Comparison of ENCODE assay signal across 2 cellular contexts in the genomic region with DNA sequence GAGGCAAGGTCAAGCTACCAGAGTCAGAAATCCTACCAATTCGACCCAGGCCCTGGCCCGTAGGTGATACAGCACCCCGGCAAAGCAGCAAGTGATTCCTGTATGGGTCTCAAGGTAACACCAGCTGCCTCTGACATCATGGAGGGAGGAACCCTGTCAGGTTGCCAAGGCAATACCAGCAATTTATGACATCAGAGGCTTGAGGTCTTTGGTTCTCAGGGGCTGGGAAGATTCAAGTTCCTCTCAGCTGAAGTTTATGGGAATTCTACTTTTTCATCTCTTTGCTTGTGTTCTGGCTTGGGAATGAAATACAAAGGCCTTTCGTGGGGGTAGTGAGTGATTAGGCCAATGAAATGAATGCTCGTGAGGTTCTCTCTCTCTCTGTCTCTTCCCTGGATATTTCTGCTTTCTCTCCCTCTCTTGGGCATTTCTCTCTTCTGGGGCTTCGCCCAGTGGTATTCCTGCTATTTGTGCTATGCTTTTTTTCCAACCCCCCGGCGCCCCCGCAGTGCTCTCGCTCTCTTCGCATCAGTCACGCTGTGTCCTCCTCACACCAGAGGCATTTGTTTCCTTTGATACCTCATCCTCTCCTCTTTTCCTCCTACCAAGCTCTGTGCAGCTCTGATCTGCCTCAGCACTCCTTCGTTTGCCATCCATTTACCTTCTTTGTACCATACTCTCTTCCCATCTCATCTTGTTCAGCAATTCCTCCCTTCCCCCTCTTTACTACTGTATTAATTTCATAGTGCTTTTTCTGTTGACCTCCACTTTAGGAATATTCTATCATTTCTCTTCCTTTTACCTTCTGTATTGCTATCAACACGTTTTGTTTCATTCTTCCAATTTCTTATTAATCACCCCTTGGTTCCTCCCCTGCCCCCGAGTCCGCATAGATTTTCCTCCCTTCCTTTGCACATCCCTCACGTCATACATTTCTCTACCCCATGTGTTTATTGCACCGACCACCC.
A peak's percentile ranks its signal among the peaks of the same experiment; 100 is the strongest.
TF ChIP-seq lines count a peak whose summit lies in the region.

No MANE protein-coding gene starts in this region.

TF ChIP-seq in GM23338, 12 proteins besides CTCF, POLR2A, EP300 and RAD21:
- TF ChIP-seq, protein P1, sequence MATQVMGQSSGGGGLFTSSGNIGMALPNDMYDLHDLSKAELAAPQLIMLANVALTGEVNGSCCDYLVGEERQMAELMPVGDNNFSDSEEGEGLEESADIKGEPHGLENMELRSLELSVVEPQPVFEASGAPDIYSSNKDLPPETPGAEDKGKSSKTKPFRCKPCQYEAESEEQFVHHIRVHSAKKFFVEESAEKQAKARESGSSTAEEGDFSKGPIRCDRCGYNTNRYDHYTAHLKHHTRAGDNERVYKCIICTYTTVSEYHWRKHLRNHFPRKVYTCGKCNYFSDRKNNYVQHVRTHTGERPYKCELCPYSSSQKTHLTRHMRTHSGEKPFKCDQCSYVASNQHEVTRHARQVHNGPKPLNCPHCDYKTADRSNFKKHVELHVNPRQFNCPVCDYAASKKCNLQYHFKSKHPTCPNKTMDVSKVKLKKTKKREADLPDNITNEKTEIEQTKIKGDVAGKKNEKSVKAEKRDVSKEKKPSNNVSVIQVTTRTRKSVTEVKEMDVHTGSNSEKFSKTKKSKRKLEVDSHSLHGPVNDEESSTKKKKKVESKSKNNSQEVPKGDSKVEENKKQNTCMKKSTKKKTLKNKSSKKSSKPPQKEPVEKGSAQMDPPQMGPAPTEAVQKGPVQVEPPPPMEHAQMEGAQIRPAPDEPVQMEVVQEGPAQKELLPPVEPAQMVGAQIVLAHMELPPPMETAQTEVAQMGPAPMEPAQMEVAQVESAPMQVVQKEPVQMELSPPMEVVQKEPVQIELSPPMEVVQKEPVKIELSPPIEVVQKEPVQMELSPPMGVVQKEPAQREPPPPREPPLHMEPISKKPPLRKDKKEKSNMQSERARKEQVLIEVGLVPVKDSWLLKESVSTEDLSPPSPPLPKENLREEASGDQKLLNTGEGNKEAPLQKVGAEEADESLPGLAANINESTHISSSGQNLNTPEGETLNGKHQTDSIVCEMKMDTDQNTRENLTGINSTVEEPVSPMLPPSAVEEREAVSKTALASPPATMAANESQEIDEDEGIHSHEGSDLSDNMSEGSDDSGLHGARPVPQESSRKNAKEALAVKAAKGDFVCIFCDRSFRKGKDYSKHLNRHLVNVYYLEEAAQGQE (IDR thresholded peaks at IDR 0.05; ENCODE audit: unreplicated experiment), result no peak
- TF ChIP-seq EZH2phosphoT487 (IDR thresholded peaks at IDR 0.05; ENCODE audit: unreplicated experiment) (no peak), JUNB (IDR thresholded peaks at IDR 0.05; ENCODE audit: unreplicated experiment) (no peak), ZNF331 (CRISPR knock-in tag; IDR thresholded peaks at IDR 0.05; ENCODE audit: low read depth) (no peak), POLR2AphosphoS5 (IDR thresholded peaks at IDR 0.05; ENCODE audit: low read depth) (peak; percentile 16; the same call in 1 of the 2 replicates), CREB1 (CRISPR knock-in tag; IDR thresholded peaks at IDR 0.05; ENCODE audit: low read depth) (peak; percentile 77), NANOG (IDR thresholded peaks at IDR 0.05; ENCODE audit: borderline replicate concordance) (no peak), STAT1 (IDR thresholded peaks at IDR 0.05; ENCODE audit: unreplicated experiment) (no peak)
- TF ChIP-seq, protein P2, sequence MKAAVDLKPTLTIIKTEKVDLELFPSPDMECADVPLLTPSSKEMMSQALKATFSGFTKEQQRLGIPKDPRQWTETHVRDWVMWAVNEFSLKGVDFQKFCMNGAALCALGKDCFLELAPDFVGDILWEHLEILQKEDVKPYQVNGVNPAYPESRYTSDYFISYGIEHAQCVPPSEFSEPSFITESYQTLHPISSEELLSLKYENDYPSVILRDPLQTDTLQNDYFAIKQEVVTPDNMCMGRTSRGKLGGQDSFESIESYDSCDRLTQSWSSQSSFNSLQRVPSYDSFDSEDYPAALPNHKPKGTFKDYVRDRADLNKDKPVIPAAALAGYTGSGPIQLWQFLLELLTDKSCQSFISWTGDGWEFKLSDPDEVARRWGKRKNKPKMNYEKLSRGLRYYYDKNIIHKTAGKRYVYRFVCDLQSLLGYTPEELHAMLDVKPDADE (IDR thresholded peaks at IDR 0.05), result no peak

TF ChIP-seq in WTC11, 78 proteins besides CTCF, POLR2A, EP300 and RAD21 (continued from another document):
- TF ChIP-seq, protein P3, sequence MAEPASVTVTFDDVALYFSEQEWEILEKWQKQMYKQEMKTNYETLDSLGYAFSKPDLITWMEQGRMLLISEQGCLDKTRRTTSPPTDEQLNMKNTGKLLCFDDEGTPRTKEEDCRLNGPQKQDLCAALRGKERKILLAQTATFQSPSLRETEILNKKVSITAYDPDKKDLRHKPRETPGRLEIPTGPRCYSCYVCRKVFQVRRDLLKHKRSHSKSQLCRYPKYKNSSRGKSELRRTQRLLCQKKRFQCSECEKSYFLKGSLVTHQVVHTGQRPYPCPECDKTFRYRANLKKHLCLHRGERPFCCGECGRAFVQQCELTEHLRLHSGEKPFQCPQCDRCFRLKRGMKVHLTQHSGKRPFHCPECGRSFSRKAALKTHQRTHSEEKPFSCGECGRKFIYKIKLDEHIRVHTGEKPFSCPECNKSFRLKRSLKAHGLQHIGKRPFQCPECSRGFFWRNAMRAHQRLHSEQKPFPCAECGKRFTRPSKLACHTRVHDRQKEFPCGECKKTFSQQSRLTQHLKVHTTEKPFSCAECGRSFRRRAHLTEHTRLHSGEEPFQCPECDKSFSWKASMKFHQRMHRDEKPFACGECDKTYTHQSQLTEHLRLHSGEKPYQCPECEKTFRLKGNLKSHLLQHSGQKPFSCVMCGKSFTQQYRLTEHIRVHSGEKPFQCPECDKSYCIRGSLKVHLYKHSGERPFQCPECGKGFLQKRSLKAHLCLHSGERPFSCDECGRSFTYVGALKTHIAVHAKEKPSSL (CRISPR knock-in tag; conservative IDR thresholded peaks at IDR 0.05), result no peak
- TF ChIP-seq SP1 (CRISPR knock-in tag; conservative IDR thresholded peaks at IDR 0.05), result 0 out of 2 replicates have a peak, but pooled peaks have one; percentile 25
